Comparison of ENCODE assay signal across 20 cellular contexts in the genomic region with DNA sequence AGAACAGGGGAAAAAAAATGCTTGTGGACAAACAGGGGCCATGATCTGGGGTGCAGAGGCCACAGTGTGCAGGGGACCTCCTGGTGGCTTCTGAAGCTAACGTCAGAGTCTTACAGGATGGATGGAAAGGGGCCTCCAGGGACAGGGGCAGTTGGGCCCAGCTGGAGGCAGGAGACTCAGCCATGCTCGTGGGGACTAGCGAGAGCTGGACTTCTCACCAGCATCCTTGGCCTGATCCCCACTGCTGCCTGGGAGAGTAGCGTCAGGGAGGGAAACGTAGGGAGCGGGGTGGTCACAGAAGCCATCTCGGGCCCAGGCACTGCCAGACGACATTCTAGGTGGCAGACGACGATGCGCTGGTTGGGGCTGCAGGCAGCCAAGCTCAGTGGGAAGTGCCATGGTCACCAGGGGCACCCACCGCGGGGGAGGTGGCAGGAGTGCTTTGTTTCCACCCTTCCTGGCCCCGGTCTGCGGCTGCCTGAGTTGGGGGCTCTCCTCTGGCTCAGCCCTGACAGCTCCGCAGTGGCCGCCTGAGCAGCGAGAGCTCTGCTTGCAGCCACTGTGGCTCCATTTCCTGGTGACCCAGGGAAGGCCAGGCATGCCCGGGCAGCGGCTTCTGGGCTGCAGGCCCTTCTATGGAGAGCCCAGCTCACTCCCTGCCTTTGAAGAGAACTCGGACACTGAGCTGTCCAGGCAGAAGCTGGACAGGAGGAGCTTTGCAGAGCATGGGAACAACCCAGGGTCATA. TPM values are rescaled to one million over a fixed set of nuclear protein-coding genes. Genes with fewer than 3 reads are reported as not detected.
A peak's percentile ranks its signal among the peaks of the same experiment; 100 is the strongest.
DNase-seq lines count a peak whose midpoint lies in the region; ATAC-seq, FAIRE-seq and TF ChIP-seq lines count a peak whose summit lies in the region.
"Had no signal": no experiment of that assay in that cellular context is flagged by ENCODE, and none has a peak within 500 bp of the region (broad histone marks: within the 10 kb centered on the region; RNA-seq: fewer than 3 reads in every experiment).

No MANE protein-coding gene starts in this region.

- POLR2A ChIA-PET in activated CD4-positive, alpha-beta T cell treated with anti-CD3 and anti-CD28 coated beads, Interleukin-2, amount 10 ng/mL, durations not matched to agents 7 days and 5 days (lab: Charles Lee) = no interaction called here
- POLR2A ChIA-PET in H1 (lab: Charles Lee; ENCODE audit: partially characterized antibody) = interaction anchor here (0.8 to 5.1 kb wide), 3 partner anchors 13 to 32 kb away, joined by 3 to 22 read pairs (median 3); no protein-coding TSS in a partner anchor

- H3K4me3 Mint-ChIP-seq in activated CD4-positive, alpha-beta T cell treated with anti-CD3 and anti-CD28 coated beads, Interleukin-2, amount 10 ng/mL, durations not matched to agents 7 days and 5 days = no peak overlapping the region
- H3K4me3 Mint-ChIP-seq: activated CD4-positive, alpha-beta T cell treated with anti-CD3 and anti-CD28 coated beads, Interleukin-2, amount 10 ng/mL, durations not matched to agents 24 days and 14 days; activated T-cell treated with anti-CD3 and anti-CD28 coated beads, Interleukin-2, amount 50 U/mL, for 72 hours had no signal

- 0 out of 2 replicates have a peak overlapping the region, but pooled peaks have one; percentile 14 for H4K8ac ChIP-seq in H1 (ENCODE audit: extremely low read depth, insufficient read depth, low read length)

- H2BK20ac ChIP-seq in H1 (ENCODE audit: low read length) = no peak overlapping the region

- no peak overlapping the region for H3K23ac ChIP-seq in H1 (ENCODE audit: insufficient read length)

- no peak for TF ChIP-seq EP300 in H1 (IDR thresholded peaks at IDR 0.05; ENCODE audit: borderline replicate concordance in 1 of 2, low read depth in 2 of 2, low read length in 2 of 2)

- ATAC-seq in lower lobe of right lung (no peak), thoracic aorta (ENCODE audit: insufficient number of reproducible peaks, low FRiP score, low read depth) (no peak), HG03469 (IDR thresholded peaks at IDR 0.05; ENCODE audit: unreplicated experiment) (no peak)
- ATAC-seq: activated T-cell treated with anti-CD3 and anti-CD28 coated beads, Interleukin-2, amount 50 U/mL, for 72 hours; esophagus mucosa had no signal

- H4K5ac ChIP-seq in H1 (ENCODE audit: insufficient read length, low read depth, low read length) = no peak overlapping the region

- H2BK5ac ChIP-seq in H1 (ENCODE audit: low read depth, low read length) = peak overlapping the region; percentile 12; the same call in 1 of the 2 replicates

- WGBS in H1 (ENCODE audit: extremely low coverage in 1 of 2, insufficient coverage in 1 of 2, insufficient read length in 1 of 2, insufficient replicate concordance in 2 of 2, low coverage in 1 of 2, low lambda C conversion rate in 2 of 2, missing lambda C conversion rate in 1 of 2), 2 experiments = 91% methylated on average over 17 of the region's 21 CpGs; no CpG with 5 or more reads in 1 of the 2 experiments

- peaks cover 0 to 8% (median 3%) of the 10 kb centered on the region in 4 experiments; a peak in 4 of 7 replicates for H3K4me1 ChIP-seq in H1 (replicated peaks in 1 of 4; ENCODE audit: control insufficient read depth in 3 of 4, insufficient read depth in 4 of 4, low read length in 3 of 4)
- H3K4me1 ChIP-seq in lower lobe of right lung = peaks cover 9% of the 10 kb centered on the region
- peaks cover 10 to 41% of the 10 kb centered on the region in 2 donors for H3K4me1 ChIP-seq in thoracic aorta (ENCODE audit: control insufficient read depth in 1 of 2, low read depth in 2 of 2)
- H3K4me1 ChIP-seq: prostate gland had no signal

- no peaks in the 10 kb centered on the region for H3K4me1 Mint-ChIP-seq in activated CD4-positive, alpha-beta T cell treated with anti-CD3 and anti-CD28 coated beads, Interleukin-2, amount 10 ng/mL, durations not matched to agents 7 days and 5 days
- H3K4me1 Mint-ChIP-seq: activated CD4-positive, alpha-beta T cell treated with anti-CD3 and anti-CD28 coated beads, Interleukin-2, amount 10 ng/mL, durations not matched to agents 24 days and 14 days had no signal

- no peaks in the 10 kb centered on the region for H3K23me2 ChIP-seq in H1 (ENCODE audit: low read depth, low read length)

- intact Hi-C loops in lower lobe of right lung (cut with DNase I) = no loop called here

- H2AK5ac ChIP-seq in H1 (ENCODE audit: low read depth, low read length) = no peak overlapping the region

- no peak overlapping the region for H3K9ac ChIP-seq in H1 (replicated peaks in 1 of 4; ENCODE audit: extremely low read depth in 1 of 4, low read depth in 3 of 4, low read length in 3 of 4)

- H3K14ac ChIP-seq in H1 (ENCODE audit: insufficient read length) = no peak overlapping the region

- H3K4me3 ChIP-seq in H1 (ENCODE audit: extremely low read depth in 1 of 4, insufficient read depth in 2 of 4, low read depth in 3 of 4, low read length in 4 of 4) (no peak overlapping the region), lower lobe of right lung (no peak overlapping the region), thoracic aorta (no peak overlapping the region), WERI-Rb-1 (ENCODE audit: low read depth, low read length) (no peak overlapping the region)
- H3K4me3 ChIP-seq: coronary artery, prostate gland, suprapubic skin had no signal

- no peak overlapping the region for H3K56ac ChIP-seq in H1 (replicated peaks; ENCODE audit: insufficient read length, low read depth, low read length)

- no peaks in the 10 kb centered on the region for H3K36me3 Mint-ChIP-seq in activated CD4-positive, alpha-beta T cell treated with anti-CD3 and anti-CD28 coated beads, Interleukin-2, amount 10 ng/mL, durations not matched to agents 7 days and 5 days (ENCODE audit: low read depth)

- H2BK12ac ChIP-seq in H1 (ENCODE audit: low read depth, low read length) = no peak overlapping the region; the same call in 1 of the 2 replicates

- no peak overlapping the region for H2BK120ac ChIP-seq in H1 (replicated peaks; ENCODE audit: low read depth, low read length)

- TF ChIP-seq POLR2A in H1 (IDR thresholded peaks at IDR 0.05; ENCODE audit: control extremely low read depth in 1 of 2, low read depth in 2 of 2, low read length in 2 of 2) = no peak

- H2BK15ac ChIP-seq in H1 (ENCODE audit: low read length) = no peak overlapping the region

- peak overlapping the region; percentile 73 for H3K4ac ChIP-seq in H1 (replicated peaks; ENCODE audit: insufficient read length, low read depth, low read length)

- H3K9me3 Mint-ChIP-seq in activated CD4-positive, alpha-beta T cell treated with anti-CD3 and anti-CD28 coated beads, Interleukin-2, amount 10 ng/mL, durations not matched to agents 7 days and 5 days = no peaks in the 10 kb centered on the region
- H3K9me3 Mint-ChIP-seq: activated CD4-positive, alpha-beta T cell treated with anti-CD3 and anti-CD28 coated beads, Interleukin-2, amount 10 ng/mL, durations not matched to agents 24 days and 14 days; activated T-cell treated with anti-CD3 and anti-CD28 coated beads, Interleukin-2, amount 50 U/mL, for 72 hours had no signal

- no peak for FAIRE-seq in H1 (lab: Jason Lieb, UNC)

- H4K91ac ChIP-seq in H1 (replicated peaks; ENCODE audit: insufficient read length, low read length) = peak overlapping the region; percentile 73

- TF ChIP-seq CTCF in H1 (IDR thresholded peaks at IDR 0.05; ENCODE audit: control extremely low read depth in 1 of 3, insufficient read depth in 1 of 3, low read depth in 1 of 3, low read length in 3 of 3) (no peak), lower lobe of right lung (IDR thresholded peaks at IDR 0.05) (no peak), thoracic aorta (IDR thresholded peaks at IDR 0.05) (no peak), WERI-Rb-1 (IDR thresholded peaks at IDR 0.05; ENCODE audit: low read depth, low read length) (no peak)

- H3K27me3 ChIP-seq in H1 (replicated peaks in 1 of 4; ENCODE audit: control insufficient read depth in 3 of 4, extremely low read depth in 1 of 4, insufficient read depth in 3 of 4, low read length in 3 of 4) (no peaks in the 10 kb centered on the region), lower lobe of right lung (ENCODE audit: low read depth) (no peaks in the 10 kb centered on the region), thoracic aorta (replicated peaks; ENCODE audit: insufficient read depth) (no peaks in the 10 kb centered on the region), WERI-Rb-1 (ENCODE audit: insufficient read depth, low read depth, severe bottlenecking) (no peaks in the 10 kb centered on the region)
- H3K27me3 ChIP-seq: suprapubic skin had no signal

- H2AFZ ChIP-seq in H1 (ENCODE audit: low read length) = no peak overlapping the region

- no peaks in the 10 kb centered on the region for H3K27me3 Mint-ChIP-seq in activated CD4-positive, alpha-beta T cell treated with anti-CD3 and anti-CD28 coated beads, Interleukin-2, amount 10 ng/mL, durations not matched to agents 7 days and 5 days
- H3K27me3 Mint-ChIP-seq: activated CD4-positive, alpha-beta T cell treated with anti-CD3 and anti-CD28 coated beads, Interleukin-2, amount 10 ng/mL, durations not matched to agents 24 days and 14 days had no signal

- H3K27ac ChIP-seq in H1 (ENCODE audit: low read depth, low read length) (peak overlapping the region; percentile 53; the same call in 1 of the 2 replicates), lower lobe of right lung (peak overlapping the region; percentile 24), thoracic aorta (peak overlapping the region; percentile 33 to 49), WERI-Rb-1 (no peak overlapping the region)
- H3K27ac ChIP-seq: 22Rv1, C4-2B, prostate gland, suprapubic skin had no signal

- no peak overlapping the region for H3K4me2 ChIP-seq in H1 (ENCODE audit: insufficient read depth in 1 of 2, low read depth in 2 of 2, low read length in 2 of 2)

- peaks cover 21% of the 10 kb centered on the region for H3K79me1 ChIP-seq in H1 (ENCODE audit: low read depth, low read length)

- H3K18ac ChIP-seq in H1 (ENCODE audit: extremely low read depth, low read length) = peak overlapping the region; percentile 29

- H3K36me3 ChIP-seq in H1 (ENCODE audit: control insufficient read depth in 2 of 4, insufficient read depth in 4 of 4, low read length in 3 of 4) (peaks cover 0 to 5% (median 2%) of the 10 kb centered on the region in 4 experiments; a peak in 5 of 8 replicates), lower lobe of right lung (no peaks in the 10 kb centered on the region), thoracic aorta (no peaks in the 10 kb centered on the region), WERI-Rb-1 (no peaks in the 10 kb centered on the region; the same call in none of the 2 replicates)
- H3K36me3 ChIP-seq: prostate gland had no signal

- H3K79me2 ChIP-seq in H1 (ENCODE audit: control insufficient read depth in 1 of 2, insufficient read depth in 2 of 2, low read length in 2 of 2) = peaks cover 0 to 50% of the 10 kb centered on the region in 2 experiments; a peak in 3 of 4 replicates

- H4K20me1 ChIP-seq in H1 (replicated peaks in 1 of 2; ENCODE audit: control insufficient read depth in 1 of 2, insufficient read depth in 2 of 2, low read length in 2 of 2) = peaks cover 11 to 21% of the 10 kb centered on the region in 2 experiments

- peak overlapping the region; percentile 55 for H3K27ac Mint-ChIP-seq in activated CD4-positive, alpha-beta T cell treated with anti-CD3 and anti-CD28 coated beads, Interleukin-2, amount 10 ng/mL, durations not matched to agents 7 days and 5 days
- H3K27ac Mint-ChIP-seq: activated CD4-positive, alpha-beta T cell treated with anti-CD3 and anti-CD28 coated beads, Interleukin-2, amount 10 ng/mL, durations not matched to agents 24 days and 14 days; activated T-cell treated with anti-CD3 and anti-CD28 coated beads, Interleukin-2, amount 50 U/mL, for 72 hours had no signal

- H3K9me3 ChIP-seq in H1 (ENCODE audit: insufficient read depth in 2 of 2, low read depth in 1 of 2, low read length in 1 of 2) (no peaks in the 10 kb centered on the region; a peak in 1 of 4 replicates), lower lobe of right lung (no peaks in the 10 kb centered on the region), thoracic aorta (no peaks in the 10 kb centered on the region), WERI-Rb-1 (ENCODE audit: severe bottlenecking) (no peaks in the 10 kb centered on the region)
- H3K9me3 ChIP-seq: prostate gland, suprapubic skin had no signal

- CTCF ChIA-PET in activated CD4-positive, alpha-beta T cell treated with anti-CD3 and anti-CD28 coated beads, Interleukin-2, amount 10 ng/mL, durations not matched to agents 7 days and 5 days (lab: Charles Lee) = interaction anchor here (0.6 to 2.1 kb wide), 6 partner anchors 9 to 78 kb away, joined by 3 to 10 read pairs (median 3); no protein-coding TSS in a partner anchor
- CTCF ChIA-PET in H1 (lab: Charles Lee; ENCODE audit: partially characterized antibody) = interaction anchor here (0.9 to 3.9 kb wide), 7 partner anchors 12 to 77 kb away, joined by 3 to 14 read pairs (median 7); no protein-coding TSS in a partner anchor

- DNase-seq in activated CD4-positive, alpha-beta T cell treated with anti-CD3 and anti-CD28 coated beads, Interleukin-2, amount 10 ng/mL, durations not matched to agents 7 days and 5 days = no peak
- DNase-seq in activated CD4-positive, alpha-beta T cell treated with anti-CD3 and anti-CD28 coated beads for 48 hours = no peak
- DNase-seq in H1 (ENCODE audit: low read depth in 1 of 2, low spot score in 2 of 2) = no peak
- no peak for DNase-seq in lower lobe of right lung
- DNase-seq in thoracic aorta (ENCODE audit: low spot score) = no peak
- DNase-seq in WERI-Rb-1 = no peak
- no peak for DNase-seq in activated CD8-positive, alpha-beta memory T cell treated with anti-CD3 and anti-CD28 coated beads, Interleukin-2, amount 50 U/mL, for 48 hours
- DNase-seq: activated CD4-positive, alpha-beta T cell treated with anti-CD3 and anti-CD28 coated beads, Interleukin-2, amount 10 ng/mL, durations not matched to agents 24 days and 14 days; activated T-cell treated with anti-CD3 and anti-CD28 coated beads, Interleukin-2, amount 50 U/mL, for 72 hours; amniotic stem cell; DMS79; NCI-H1694 treated with DMSO at 0.1 percent for 48 hours; T1000 had no signal

- no peak for TF ChIP-seq RAD21 in H1 (IDR thresholded peaks at IDR 0.05 in 1 of 2, conservative IDR thresholded peaks at IDR 0.05 in 1 of 2; ENCODE audit: low read depth in 2 of 2, low read length in 2 of 2)

RNA-seq across cellular contexts. Expression of a gene that starts 31.0 kb away (rescaled TPM):
- 1 to 10 TPM; 7.4 to 8.0 TPM for total RNA-seq in activated CD4-positive, alpha-beta T cell treated with anti-CD3 and anti-CD28 coated beads, Interleukin-2, amount 10 ng/mL, durations not matched to agents 7 days and 5 days
- 16.5 and 17.1 TPM in 2 replicates for total RNA-seq in H1 (2021; fragmentation: NEBNext Ultra II Directional; extraction: Animal tissue kit (Norgen Biotek cat#: 25700))
- polyA plus RNA-seq in H1 (2011; rRNA removed) = 22.0 and 28.6 TPM in 2 replicates
- polyA plus RNA-seq in H1 (2011; cell fraction: cytosol; rRNA removed) = 19.5 TPM
- 35.3 TPM for polyA plus RNA-seq in H1 (2011; cell fraction: nucleus; rRNA removed)
- 10.2 to 16.3 TPM (median 14.4 TPM) in 4 replicates for polyA plus RNA-seq in H1 (2012, experiment 1 of 2)
- 13.3 TPM for polyA plus RNA-seq in H1 (2012, experiment 2 of 2)
- polyA plus RNA-seq in H1 (2013, experiment 1 of 2) = 7.5 TPM
- polyA plus RNA-seq in H1 (2013, experiment 2 of 2) = 6.3 TPM
- polyA minus RNA-seq in H1 (2011; rRNA and poly(A)+ RNA removed) = 17.1 and 19.3 TPM in 2 replicates
- 14.2 TPM for polyA minus RNA-seq in H1 (2011; cell fraction: cytosol; rRNA and poly(A)+ RNA removed)
- 28.4 TPM for polyA minus RNA-seq in H1 (2011; cell fraction: nucleus; rRNA and poly(A)+ RNA removed)
- total RNA-seq in lower lobe of right lung (3.0 TPM), thoracic aorta (10 to 100 TPM; 15.0 to 18.1 TPM)
